17 cellular contexts compared by ENCODE assay signal in the genomic region with DNA sequence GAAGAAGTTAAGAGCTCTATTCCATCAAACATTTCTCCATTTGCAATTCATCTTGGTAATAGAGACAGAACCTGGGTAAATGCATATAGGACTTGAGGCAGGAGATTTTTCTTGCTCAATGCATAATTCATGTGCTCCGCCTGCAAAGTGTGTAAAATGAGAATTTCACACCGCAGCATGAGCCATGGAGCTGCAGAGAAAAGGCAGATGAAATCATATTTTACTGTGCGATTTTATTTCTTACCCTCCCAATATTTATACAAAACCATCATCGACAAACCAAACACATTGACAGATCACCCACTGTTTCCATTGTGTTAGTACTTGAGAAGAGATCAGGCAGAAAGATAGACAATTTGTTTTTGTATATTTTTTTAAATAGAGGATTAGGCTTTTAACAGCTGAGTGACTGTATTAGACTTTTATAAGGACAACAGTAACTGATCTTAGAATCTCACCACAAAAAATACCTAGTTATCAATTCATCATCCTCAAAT.
"Had no signal": no experiment of that assay in that cellular context is flagged by ENCODE, and none has a peak within 500 bp of the region (broad histone marks: within the 10 kb centered on the region; RNA-seq: fewer than 3 reads in every experiment).

No MANE protein-coding gene starts in this region.

- H3K27ac ChIP-seq: esophagus squamous epithelium, heart left ventricle, parathyroid adenoma, prostate gland, right lobe of liver, tibial artery, upper lobe of left lung, uterus had no signal

- DNase-seq: esophagus squamous epithelium; foreskin fibroblast; heart left ventricle; hippocampal formation; left colon; left ventricle myocardium superior; mesenchymal stem cell; midbrain; right lobe of liver; stimulated activated CD4-positive, alpha-beta T cell treated with anti-CD3 and anti-CD28 coated beads, Interleukin-4, amount 100 ng/mL, for 1 hour; stimulated activated CD8-positive, alpha-beta memory T cell treated with anti-CD3 and anti-CD28 coated beads, Interleukin-4, amount 100 ng/mL, for 48 hours; tibial artery; upper lobe of left lung; uterus had no signal

- H3K4me3 ChIP-seq: esophagus squamous epithelium, heart left ventricle, lung, prostate gland, right lobe of liver, tibial artery, upper lobe of left lung, uterus had no signal
